ENCODE assay signal across 24 cellular contexts in the genomic region with DNA sequence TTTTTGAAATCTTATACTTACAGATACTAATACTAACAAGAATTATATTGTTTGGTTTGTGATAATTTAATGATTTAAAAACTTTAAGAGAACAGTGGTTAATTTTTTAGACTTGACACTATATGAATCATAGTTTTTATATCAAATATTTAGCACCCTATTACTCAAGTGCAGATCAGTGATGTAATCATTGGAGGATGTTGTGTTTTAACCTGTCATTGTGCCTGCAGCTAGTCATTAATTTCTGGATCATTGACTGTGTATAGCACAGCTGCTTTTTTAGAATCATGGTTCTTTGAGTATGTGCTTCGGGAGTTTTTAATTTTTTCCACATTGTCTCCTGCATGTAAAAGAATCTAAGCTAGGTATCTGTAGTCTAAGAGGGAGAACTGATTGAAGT. TPM values are rescaled to one million over a fixed set of nuclear protein-coding genes. Genes with fewer than 3 reads are reported as not detected.
DNase-seq lines count a peak whose midpoint lies in the region; ATAC-seq and TF ChIP-seq lines count a peak whose summit lies in the region.
"Had no signal": no experiment of that assay in that cellular context is flagged by ENCODE, and none has a peak within 500 bp of the region (broad histone marks: within the 10 kb centered on the region; RNA-seq: fewer than 3 reads in every experiment).

No MANE protein-coding gene starts in this region.

- POLR2A ChIA-PET in PC-9 (lab: Charles Lee; ENCODE audit: unreplicated experiment), result no interaction called here

- no peaks in the 10 kb centered on the region for H3K4me1 ChIP-seq in PC-9 (replicated peaks; ENCODE audit: insufficient read depth)
- H3K4me1 ChIP-seq: HAP-1, left ventricle myocardium inferior, SJSA1, transverse colon had no signal

- H3K27me3 ChIP-seq in PC-9 (ENCODE audit: insufficient read depth, low read depth), result no peaks in the 10 kb centered on the region
- H3K27me3 ChIP-seq: SJSA1, transverse colon had no signal

- no peaks in the 10 kb centered on the region for H3K27me3 Mint-ChIP-seq in activated naive CD8-positive, alpha-beta T cell
- no peaks in the 10 kb centered on the region for H3K27me3 Mint-ChIP-seq in activated naive CD8-positive, alpha-beta T cell treated with anti-CD3 and anti-CD28 coated beads, Interleukin-2, amount 50 U/mL, for 24 hours
- H3K27me3 Mint-ChIP-seq: CD8-positive, alpha-beta memory T cell; progenitor cell of endocrine pancreas; stimulated activated naive CD8-positive, alpha-beta T cell treated with anti-CD3 and anti-CD28 coated beads, Interleukin-15, Interleukin-2, amounts not matched to agents 100 ng/mL and 50 ng/mL, for 24 hours had no signal

- CTCF ChIA-PET in PC-9 (lab: Charles Lee), result no interaction called here

- H3F3A ChIP-seq in PC-9 (ENCODE audit: insufficient read depth, low read depth), result no peaks in the 10 kb centered on the region

- H4K20me1 ChIP-seq in PC-9 (ENCODE audit: insufficient read depth), result no peaks in the 10 kb centered on the region

- peak overlapping the region; percentile 50 for H3K27ac Mint-ChIP-seq in activated naive CD8-positive, alpha-beta T cell
- no peak overlapping the region for H3K27ac Mint-ChIP-seq in activated naive CD8-positive, alpha-beta T cell treated with anti-CD3 and anti-CD28 coated beads, Interleukin-2, amount 50 U/mL, for 24 hours
- H3K27ac Mint-ChIP-seq: nephron; progenitor cell of endocrine pancreas; stimulated activated naive CD8-positive, alpha-beta T cell treated with anti-CD3 and anti-CD28 coated beads, Interleukin-15, Interleukin-2, amounts not matched to agents 100 ng/mL and 50 ng/mL, for 24 hours had no signal

- no peaks in the 10 kb centered on the region for H3K79me2 ChIP-seq in PC-9 (ENCODE audit: low read depth)

- no peaks in the 10 kb centered on the region for H3K9me3 Mint-ChIP-seq in activated naive CD8-positive, alpha-beta T cell (ENCODE audit: low read depth)
- no peaks in the 10 kb centered on the region for H3K9me3 Mint-ChIP-seq in activated naive CD8-positive, alpha-beta T cell treated with anti-CD3 and anti-CD28 coated beads, Interleukin-2, amount 50 U/mL, for 24 hours
- H3K9me3 Mint-ChIP-seq: CD8-positive, alpha-beta memory T cell; nephron; stimulated activated naive CD8-positive, alpha-beta T cell treated with anti-CD3 and anti-CD28 coated beads, Interleukin-15, Interleukin-2, amounts not matched to agents 100 ng/mL and 50 ng/mL, for 24 hours had no signal

- ATAC-seq in activated naive CD8-positive, alpha-beta T cell treated with anti-CD3 and anti-CD28 coated beads, Interleukin-2, amount 50 U/mL, for 24 hours, result no peak
- ATAC-seq in esophagus mucosa, result peak; percentile 93

- no peak for TF ChIP-seq CTCF in PC-9 (conservative IDR thresholded peaks at IDR 0.05)

- H3K36me3 Mint-ChIP-seq in activated naive CD8-positive, alpha-beta T cell, result peaks cover 4% of the 10 kb centered on the region
- H3K36me3 Mint-ChIP-seq in activated naive CD8-positive, alpha-beta T cell treated with anti-CD3 and anti-CD28 coated beads, Interleukin-2, amount 50 U/mL, for 24 hours (ENCODE audit: low read depth), result peaks cover 9% of the 10 kb centered on the region

- no peaks in the 10 kb centered on the region for H3K9me2 ChIP-seq in PC-9 (ENCODE audit: insufficient read depth)

- no peaks in the 10 kb centered on the region for H3K9me3 ChIP-seq in PC-9 (ENCODE audit: insufficient read depth, low read depth)
- H3K9me3 ChIP-seq: HAP-1, left ventricle myocardium inferior, SJSA1, transverse colon had no signal

- H3K36me3 ChIP-seq in PC-9 (ENCODE audit: low read depth), result no peaks in the 10 kb centered on the region

- no peak overlapping the region for H2AFZ ChIP-seq in PC-9

- no TSS peak for BruUV-seq in PC-9 (replicated peaks; lab: Mats Ljungman, UMichigan)

- H3K4me1 Mint-ChIP-seq in activated naive CD8-positive, alpha-beta T cell (ENCODE audit: low read depth), result peaks cover 4% of the 10 kb centered on the region
- peaks cover 4% of the 10 kb centered on the region for H3K4me1 Mint-ChIP-seq in activated naive CD8-positive, alpha-beta T cell treated with anti-CD3 and anti-CD28 coated beads, Interleukin-2, amount 50 U/mL, for 24 hours
- H3K4me1 Mint-ChIP-seq: nephron had no signal

- intact Hi-C loops in PC-9 (cut with micrococcal nuclease; ENCODE audit: unreplicated experiment), result no loop called here

- H3K27ac ChIP-seq in PC-9, result no peak overlapping the region
- H3K27ac ChIP-seq: left ventricle myocardium inferior, SJSA1, skin epidermis, transverse colon had no signal

- in situ Hi-C loops in ACHN (cut with HindIII; ENCODE audit: low pct_ligation_motif_present, low pct_unique_long_range_greater_than_20kb, low sequenced_read_pairs), result no loop called here

- no peak overlapping the region for H3K4me3 ChIP-seq in PC-9
- H3K4me3 ChIP-seq: HAP-1, left ventricle myocardium inferior, SJSA1, skin epidermis, transverse colon had no signal

- no peak overlapping the region for H3K4me3 Mint-ChIP-seq in activated naive CD8-positive, alpha-beta T cell
- H3K4me3 Mint-ChIP-seq in activated naive CD8-positive, alpha-beta T cell treated with anti-CD3 and anti-CD28 coated beads, Interleukin-2, amount 50 U/mL, for 24 hours, result no peak overlapping the region
- H3K4me3 Mint-ChIP-seq: nephron; stimulated activated naive CD8-positive, alpha-beta T cell treated with anti-CD3 and anti-CD28 coated beads, Interleukin-15, Interleukin-2, amounts not matched to agents 100 ng/mL and 50 ng/mL, for 24 hours had no signal

- H3K4me2 ChIP-seq in PC-9, result no peak overlapping the region

- DNase-seq in activated naive CD8-positive, alpha-beta T cell treated with anti-CD3 and anti-CD28 coated beads, Interleukin-2, amount 50 U/mL, for 24 hours, result no peak
- peak; percentile 12 for DNase-seq in M059J (ENCODE audit: low read depth)
- no peak for DNase-seq in ACHN
- DNase-seq in stimulated activated CD4-positive, alpha-beta T cell treated with anti-CD3 and anti-CD28 coated beads, Interleukin-2, amount 100 ng/mL, for 24 hours, result no peak
- DNase-seq in PC-9, result no peak
- DNase-seq: activated naive CD4-positive, alpha-beta T cell treated with Interleukin-2 at 50 U/mL for 16 hours; CD8-positive, alpha-beta memory T cell; DMS79; effector CD8-positive, alpha-beta T cell; left ventricle myocardium inferior; NCI-H1105 treated with DMSO at 0.1 percent for 48 hours; NCI-H2107; NCI-H526 treated with DMSO at 0.1 percent for 48 hours; OCI-M1; stimulated activated CD4-positive, alpha-beta T cell treated with anti-CD3 and anti-CD28 coated beads, Interleukin-2, amount 100 ng/mL, for 48 hours; transverse colon had no signal

RNA-seq across cellular contexts. Expression of a gene that starts 17.3 kb away (rescaled TPM):
- total RNA-seq in M059J (2014; rRNA removed; shearing (Covaris generic)), result 3.9 and 6.5 TPM in 2 replicates
- total RNA-seq in esophagus mucosa (9.5 TPM), PC-9 (2021) (17.0 and 22.2 TPM in 2 replicates)
